19 cellular contexts compared by ENCODE assay signal in the genomic region with DNA sequence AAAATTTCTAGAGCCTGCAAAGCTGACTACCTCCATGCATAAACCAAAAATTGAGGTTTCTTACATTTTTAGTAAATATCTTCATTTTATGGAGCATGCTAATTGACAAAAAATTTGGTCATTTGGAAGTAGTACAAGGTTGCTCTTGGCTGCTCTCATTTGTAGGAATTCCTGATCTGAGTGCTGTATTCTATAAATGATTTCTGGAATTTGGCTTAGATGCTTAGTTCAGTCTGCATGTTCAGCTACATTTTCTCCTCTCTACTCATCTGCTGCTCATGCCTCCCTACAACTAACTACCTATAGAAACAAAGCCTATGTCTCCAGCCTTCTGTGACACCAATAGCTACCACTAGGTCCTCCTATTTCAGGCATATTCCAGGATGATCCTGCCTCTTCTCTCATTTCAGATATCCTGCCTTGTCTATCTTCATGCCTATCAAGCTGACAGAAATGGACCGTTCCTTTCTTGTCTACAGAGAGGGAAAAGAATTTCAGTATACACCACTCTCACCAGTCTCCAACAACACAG.
DNase-seq lines count a peak whose midpoint lies in the region; FAIRE-seq and TF ChIP-seq lines count a peak whose summit lies in the region.
"Had no signal": no experiment of that assay in that cellular context is flagged by ENCODE, and none has a peak within 500 bp of the region (broad histone marks: within the 10 kb centered on the region; RNA-seq: fewer than 3 reads in every experiment).

No MANE protein-coding gene starts in this region.

- H2BK12ac ChIP-seq in H9 (ENCODE audit: insufficient read length, low read depth, low read length) (no peak overlapping the region), H1 (ENCODE audit: low read depth, low read length) (no peak overlapping the region)

- H2AK5ac ChIP-seq in H9 (ENCODE audit: insufficient read length, low read length) (no peak overlapping the region), H1 (ENCODE audit: low read depth, low read length) (no peak overlapping the region)

- no peak overlapping the region for H4K5ac ChIP-seq in H9 (ENCODE audit: insufficient read length, low read depth, low read length)
- no peak overlapping the region for H4K5ac ChIP-seq in H1 (ENCODE audit: insufficient read length, low read depth, low read length)

- TF ChIP-seq EP300 in H1 (IDR thresholded peaks at IDR 0.05; ENCODE audit: borderline replicate concordance in 1 of 2, low read depth in 2 of 2, low read length in 2 of 2): no peak

- no peaks in the 10 kb centered on the region for H3K79me1 ChIP-seq in H9 (ENCODE audit: insufficient read depth, low read depth, low read length, poor library complexity, severe bottlenecking)
- H3K79me1 ChIP-seq in H1 (ENCODE audit: low read depth, low read length): peaks cover 5% of the 10 kb centered on the region; the same call in 1 of the 2 replicates

- H4K8ac ChIP-seq in H9 (replicated peaks; ENCODE audit: insufficient read length, low read depth, low read length): no peak overlapping the region
- H4K8ac ChIP-seq in H1 (ENCODE audit: extremely low read depth, insufficient read depth, low read length): no peak overlapping the region

- H2BK5ac ChIP-seq in H9 (ENCODE audit: insufficient read length, low read length): no peak overlapping the region
- H2BK5ac ChIP-seq in H1 (ENCODE audit: low read depth, low read length): no peak overlapping the region

- H3K4me2 ChIP-seq in H9 (ENCODE audit: insufficient read depth, insufficient read length, low read length) (no peak overlapping the region), H1 (ENCODE audit: insufficient read depth in 1 of 2, low read depth in 2 of 2, low read length in 2 of 2) (no peak overlapping the region), neural progenitor cell (no peak overlapping the region)
- H3K4me2 ChIP-seq: BLaER1 had no signal

- H4K20me1 ChIP-seq in H9 (ENCODE audit: control insufficient read depth, insufficient read depth, insufficient read length) (no peaks in the 10 kb centered on the region), H1 (replicated peaks in 1 of 2; ENCODE audit: control insufficient read depth in 1 of 2, insufficient read depth in 2 of 2, low read length in 2 of 2) (peaks cover 6 to 7% of the 10 kb centered on the region in 2 experiments), neural progenitor cell (ENCODE audit: low read depth) (no peaks in the 10 kb centered on the region)
- H4K20me1 ChIP-seq: BLaER1 had no signal

- peak; percentile 37; the same call in 2 of the 3 replicates for TF ChIP-seq CTCF in H9 (conservative IDR thresholded peaks at IDR 0.05)
- peak in 1 of 3 experiments; percentile 33; a peak in 1 of 4 replicates for TF ChIP-seq CTCF in H1 (IDR thresholded peaks at IDR 0.05; ENCODE audit: control extremely low read depth in 1 of 3, insufficient read depth in 1 of 3, low read depth in 1 of 3, low read length in 3 of 3)
- no peak for TF ChIP-seq CTCF in neural progenitor cell (IDR thresholded peaks at IDR 0.05)

- WGBS in H9 (ENCODE audit: extremely low coverage, insufficient read length, low lambda C conversion rate): no CpG with 5 or more reads among the region's 1 CpG
- 86% methylated on average over 1 of the region's 1 CpG; no CpG with 5 or more reads in 1 of the 2 experiments for WGBS in H1 (ENCODE audit: extremely low coverage in 1 of 2, insufficient coverage in 1 of 2, insufficient read length in 1 of 2, insufficient replicate concordance in 2 of 2, low coverage in 1 of 2, low lambda C conversion rate in 2 of 2, missing lambda C conversion rate in 1 of 2), 2 experiments

- H4K91ac ChIP-seq in H9 (ENCODE audit: insufficient read length, low read depth, low read length) (no peak overlapping the region), H1 (replicated peaks; ENCODE audit: insufficient read length, low read length) (no peak overlapping the region)

- CTCF ChIA-PET in H1 (lab: Charles Lee; ENCODE audit: partially characterized antibody): interaction anchor here (0.7 to 1.1 kb wide), 6 partner anchors 9 to 134 kb away, joined by 3 to 6 read pairs (median 3); no protein-coding TSS in a partner anchor

- H2BK15ac ChIP-seq in H9 (ENCODE audit: low read depth, low read length): no peak overlapping the region
- H2BK15ac ChIP-seq in H1 (ENCODE audit: low read length): no peak overlapping the region

- no peak overlapping the region for H3T11ph ChIP-seq in H9 (ENCODE audit: low read length)

- H2AFZ ChIP-seq in H9 (ENCODE audit: low read length) (no peak overlapping the region), H1 (ENCODE audit: low read length) (no peak overlapping the region), neural progenitor cell (replicated peaks) (peak overlapping the region; percentile 27)

- H3K4ac ChIP-seq in H9 (ENCODE audit: low read depth, low read length) (no peak overlapping the region), H1 (replicated peaks; ENCODE audit: insufficient read length, low read depth, low read length) (no peak overlapping the region)

- H3K4me1 Mint-ChIP-seq in H9 (peaks cover 38 to 44% of the 10 kb centered on the region in 2 experiments), neural progenitor cell (peaks cover 18% of the 10 kb centered on the region)
- H3K4me1 Mint-ChIP-seq: CD4-positive, alpha-beta memory T cell had no signal

- H3K23ac ChIP-seq in H9 (ENCODE audit: insufficient read length, low read depth, low read length): no peak overlapping the region
- no peak overlapping the region for H3K23ac ChIP-seq in H1 (ENCODE audit: insufficient read length)

- H3K14ac ChIP-seq in H9 (ENCODE audit: insufficient read depth, low read length): no peak overlapping the region
- H3K14ac ChIP-seq in H1 (ENCODE audit: insufficient read length): no peak overlapping the region

- H3K27me3 ChIP-seq in H9 (ENCODE audit: insufficient read depth, low read length): no peaks in the 10 kb centered on the region
- no peaks in the 10 kb centered on the region for H3K27me3 ChIP-seq in H1 (replicated peaks in 1 of 4; ENCODE audit: control insufficient read depth in 3 of 4, extremely low read depth in 1 of 4, insufficient read depth in 3 of 4, low read length in 3 of 4)
- no peaks in the 10 kb centered on the region for H3K27me3 ChIP-seq in neural progenitor cell
- H3K27me3 ChIP-seq: BLaER1, SJCRH30 had no signal

- H3K27ac ChIP-seq in H9 (ENCODE audit: insufficient read length, low read depth, low read length) (no peak overlapping the region), H1 (ENCODE audit: low read depth, low read length) (no peak overlapping the region), neural progenitor cell (no peak overlapping the region)
- H3K27ac ChIP-seq: 22Rv1, BLaER1, SJCRH30 had no signal

- TF ChIP-seq RAD21 in H1 (IDR thresholded peaks at IDR 0.05 in 1 of 2, conservative IDR thresholded peaks at IDR 0.05 in 1 of 2; ENCODE audit: low read depth in 2 of 2, low read length in 2 of 2): peak in 1 of 2 experiments; percentile 10; a peak in 1 of 4 replicates

- H2BK20ac ChIP-seq in H9 (ENCODE audit: low read depth, low read length, poor library complexity, severe bottlenecking) (no peak overlapping the region), H1 (ENCODE audit: low read length) (no peak overlapping the region)

- H3K23me2 ChIP-seq in H9 (ENCODE audit: insufficient read length, low read depth, low read length, poor library complexity, severe bottlenecking) (no peaks in the 10 kb centered on the region), H1 (ENCODE audit: low read depth, low read length) (no peaks in the 10 kb centered on the region)

- H3K4me3 Mint-ChIP-seq in H9 (no peak overlapping the region), neural progenitor cell (no peak overlapping the region)
- H3K4me3 Mint-ChIP-seq: CD4-positive, alpha-beta memory T cell had no signal

- H3K79me2 ChIP-seq in H9 (ENCODE audit: insufficient read depth, low read length): peaks cover 8% of the 10 kb centered on the region; the same call in 1 of the 2 replicates
- H3K79me2 ChIP-seq in H1 (ENCODE audit: control insufficient read depth in 1 of 2, insufficient read depth in 2 of 2, low read length in 2 of 2): peaks cover 0 to 73% of the 10 kb centered on the region in 2 experiments; a peak in 2 of 4 replicates
- no peaks in the 10 kb centered on the region for H3K79me2 ChIP-seq in neural progenitor cell (ENCODE audit: low read depth)

- H3K27ac Mint-ChIP-seq in H9: peak overlapping the region in 1 of 3 experiments; percentile 32; a peak in 3 of 7 replicates
- H3K27ac Mint-ChIP-seq in neural progenitor cell: no peak overlapping the region
- H3K27ac Mint-ChIP-seq: CD4-positive, alpha-beta memory T cell had no signal

- H3K36me3 ChIP-seq in H1 (ENCODE audit: control insufficient read depth in 2 of 4, insufficient read depth in 4 of 4, low read length in 3 of 4): peaks cover 0 to 29% (median 3%) of the 10 kb centered on the region in 4 experiments; a peak in 3 of 8 replicates
- no peaks in the 10 kb centered on the region for H3K36me3 ChIP-seq in neural progenitor cell
- H3K36me3 ChIP-seq: BLaER1, SJCRH30 had no signal

- no peaks in the 10 kb centered on the region for H3K9me3 Mint-ChIP-seq in H9
- peaks cover 5% of the 10 kb centered on the region for H3K9me3 Mint-ChIP-seq in neural progenitor cell

- H3K27me3 Mint-ChIP-seq in H9 (ENCODE audit: low read depth) (no peaks in the 10 kb centered on the region), neural progenitor cell (ENCODE audit: insufficient read depth, low read depth) (no peaks in the 10 kb centered on the region)
- H3K27me3 Mint-ChIP-seq: CD4-positive, alpha-beta memory T cell had no signal

- H3K56ac ChIP-seq in H9 (ENCODE audit: insufficient read length, low read depth, low read length): no peak overlapping the region
- no peak overlapping the region for H3K56ac ChIP-seq in H1 (replicated peaks; ENCODE audit: insufficient read length, low read depth, low read length)

- peaks cover 5% of the 10 kb centered on the region for H3F3A ChIP-seq in neural progenitor cell (ENCODE audit: low read depth)

- no peak; a peak in 1 of 3 replicates for TF ChIP-seq POLR2A in H1 (IDR thresholded peaks at IDR 0.05; ENCODE audit: control extremely low read depth in 1 of 2, low read depth in 2 of 2, low read length in 2 of 2)

- no peaks in the 10 kb centered on the region for H3K9me3 ChIP-seq in H9 (ENCODE audit: control insufficient read depth, low read depth, low read length)
- H3K9me3 ChIP-seq in H1 (ENCODE audit: insufficient read depth in 2 of 2, low read depth in 1 of 2, low read length in 1 of 2): no peaks in the 10 kb centered on the region
- no peaks in the 10 kb centered on the region for H3K9me3 ChIP-seq in neural progenitor cell (ENCODE audit: low read depth)
- H3K9me3 ChIP-seq: BLaER1, SJCRH30 had no signal

- peaks cover 8% of the 10 kb centered on the region; the same call in 1 of the 2 replicates for H3K4me1 ChIP-seq in H9 (ENCODE audit: insufficient read depth, low read length)
- peaks cover 3 to 11% (median 6%) of the 10 kb centered on the region in 4 experiments; a peak in 6 of 7 replicates for H3K4me1 ChIP-seq in H1 (replicated peaks in 1 of 4; ENCODE audit: control insufficient read depth in 3 of 4, insufficient read depth in 4 of 4, low read length in 3 of 4)
- H3K4me1 ChIP-seq in neural progenitor cell: no peaks in the 10 kb centered on the region
- H3K4me1 ChIP-seq: BLaER1, SJCRH30 had no signal

- H3K9ac ChIP-seq in H9 (ENCODE audit: extremely low read depth, insufficient read length, low read length) (no peak overlapping the region), H1 (replicated peaks in 1 of 4; ENCODE audit: extremely low read depth in 1 of 4, low read depth in 3 of 4, low read length in 3 of 4) (no peak overlapping the region), neural progenitor cell (no peak overlapping the region)
- H3K9ac ChIP-seq: BLaER1 had no signal

- POLR2A ChIA-PET in H1 (lab: Charles Lee; ENCODE audit: partially characterized antibody): interaction anchor here (1.0 to 2.5 kb wide), 4 partner anchors 8 to 26 kb away, joined by 3 to 10 read pairs (median 4); no protein-coding TSS in a partner anchor

- H2BK120ac ChIP-seq in H9 (ENCODE audit: low read depth, low read length, poor library complexity, severe bottlenecking) (no peak overlapping the region), H1 (replicated peaks; ENCODE audit: low read depth, low read length) (no peak overlapping the region)

- no peak overlapping the region for H3K4me3 ChIP-seq in H1 (ENCODE audit: extremely low read depth in 1 of 4, insufficient read depth in 2 of 4, low read depth in 3 of 4, low read length in 4 of 4)
- H3K4me3 ChIP-seq in neural progenitor cell: no peak overlapping the region
- H3K4me3 ChIP-seq: BLaER1, SJCRH30 had no signal

- no peak overlapping the region for H3K18ac ChIP-seq in H9 (ENCODE audit: insufficient read length, low read depth, low read length)
- H3K18ac ChIP-seq in H1 (ENCODE audit: extremely low read depth, low read length): no peak overlapping the region

- peak; percentile 13 for FAIRE-seq in H1 (lab: Jason Lieb, UNC)
- FAIRE-seq: HepG2 had no signal

- peaks cover 10 to 12% (median 12%) of the 10 kb centered on the region in 3 experiments; a peak in 6 of 7 replicates for H3K36me3 Mint-ChIP-seq in H9 (ENCODE audit: insufficient read depth in 1 of 3, low read depth in 3 of 3)
- no peaks in the 10 kb centered on the region for H3K36me3 Mint-ChIP-seq in neural progenitor cell
- H3K36me3 Mint-ChIP-seq: CD4-positive, alpha-beta memory T cell had no signal

- peak; percentile 51 for DNase-seq in DMS53 (lab: John Stamatoyannopoulos, UW)
- no peak for DNase-seq in DMS53 treated with DMSO at 0.1 percent for 48 hours (lab: John Stamatoyannopoulos, UW; ENCODE audit: unreplicated experiment)
- DNase-seq in H9: no peak
- no peak for DNase-seq in H1 (ENCODE audit: low read depth in 1 of 2, low spot score in 2 of 2)
- no peak for DNase-seq in neural progenitor cell (ENCODE audit: low spot score)
- no peak for DNase-seq in activated CD4-positive, alpha-beta T cell treated with anti-CD3 and anti-CD28 coated beads, Interleukin-2, amount 50 U/mL, for 1 hour
- DNase-seq in NCI-H226: no peak
- no peak for DNase-seq in DMS153 treated with DMSO at 0.1 percent for 48 hours (lab: John Stamatoyannopoulos, UW; ENCODE audit: unreplicated experiment)
- DNase-seq: CD4-positive, alpha-beta memory T cell; DMS153; KG1; NCI-H1105 treated with DMSO at 0.1 percent for 48 hours; NCI-H187; NCI-H2107; NCI-H510A treated with DMSO at 0.1 percent for 48 hours; SJCRH30 had no signal
